8 cellular contexts compared by ENCODE assay signal in genomic region chr7:91082854-91083495, GRCh38.
DNase-seq lines count a peak whose midpoint lies in the region; ATAC-seq, FAIRE-seq and TF ChIP-seq lines count a peak whose summit lies in the region.

No MANE protein-coding gene starts in this region.

- H3K4me3 ChIP-seq in endothelial cell of umbilical vein (replicated peaks in 1 of 3; ENCODE audit: insufficient read depth in 1 of 3, low read depth in 1 of 3, low read length in 3 of 3) = no peak overlapping the region

- H3K27me3 ChIP-seq in endothelial cell of umbilical vein (ENCODE audit: control insufficient read depth in 2 of 2, insufficient read depth in 2 of 2, low read length in 2 of 2) = no peaks in the 10 kb centered on the region

- BruUV-seq in endothelial cell of umbilical vein (replicated peaks; lab: Mats Ljungman, UMichigan) = no TSS peak

- DNase-seq in AG08395 (ENCODE audit: low spot score) (peak; percentile 31), GM18507 (ENCODE audit: extremely low spot score, insufficient read length, low read depth) (no peak), NCI-H82 treated with DMSO at 0.1 percent for 48 hours (lab: John Stamatoyannopoulos, UW; ENCODE audit: unreplicated experiment) (peak; percentile 25), endothelial cell of umbilical vein (ENCODE audit: low read depth, low spot score) (peak; percentile 41), renal cortical epithelial cell (ENCODE audit: low read depth) (peak; percentile 59)

- TF ChIP-seq POLR2A in endothelial cell of umbilical vein (IDR thresholded peaks at IDR 0.05; ENCODE audit: low read depth, low read length) = no peak

- TF ChIP-seq CTCF in endothelial cell of umbilical vein (IDR thresholded peaks at IDR 0.05; ENCODE audit: extremely low read depth in 1 of 2, insufficient read depth in 1 of 2, low read depth in 1 of 2, low read length in 2 of 2) = peak; percentile 31 to 47

- H3K4me2 ChIP-seq in endothelial cell of umbilical vein (ENCODE audit: insufficient read depth, low read length) = no peak overlapping the region

- H3K79me2 ChIP-seq in endothelial cell of umbilical vein (ENCODE audit: control insufficient read depth, insufficient read depth, low read length) = no peaks in the 10 kb centered on the region

- ATAC-seq in GM19452 (IDR thresholded peaks at IDR 0.05; ENCODE audit: unreplicated experiment) (no peak), HG02938 (IDR thresholded peaks at IDR 0.05; ENCODE audit: unreplicated experiment) (no peak), HG03432 (IDR thresholded peaks at IDR 0.05; ENCODE audit: unreplicated experiment) (no peak)

- H3K9ac ChIP-seq in endothelial cell of umbilical vein (replicated peaks; ENCODE audit: extremely low read depth, insufficient read depth, low read length) = no peak overlapping the region

- no peaks in the 10 kb centered on the region for H3K4me1 ChIP-seq in endothelial cell of umbilical vein (ENCODE audit: control insufficient read depth, extremely low read depth, insufficient read depth, low read length)

- intact Hi-C loops in endothelial cell of umbilical vein (cut with micrococcal nuclease) = loop anchor here (1.0 to 10.0 kb wide), 5 partner anchors 342 to 964 kb away; partner anchors contain the start of gene MTERF1

- FAIRE-seq in GM18507 (lab: Jason Lieb, UNC) = peak; percentile 67
- no peak for FAIRE-seq in endothelial cell of umbilical vein (lab: Jason Lieb, UNC)

- POLR2A ChIA-PET in endothelial cell of umbilical vein (lab: Charles Lee) = no interaction called here

- H3K27ac ChIP-seq in endothelial cell of umbilical vein (ENCODE audit: insufficient read depth, low read depth, low read length) = no peak overlapping the region

- no peaks in the 10 kb centered on the region for H3K9me1 ChIP-seq in endothelial cell of umbilical vein (replicated peaks; ENCODE audit: control insufficient read depth, extremely low read depth, insufficient read depth, low read length)

- no peaks in the 10 kb centered on the region for H3K36me3 ChIP-seq in endothelial cell of umbilical vein (ENCODE audit: control insufficient read depth in 2 of 2, extremely low read depth in 1 of 2, insufficient read depth in 2 of 2, low read length in 2 of 2)

- H3K9me3 ChIP-seq in endothelial cell of umbilical vein (replicated peaks; ENCODE audit: control insufficient read depth, insufficient read depth, low read length) = no peaks in the 10 kb centered on the region

- no peak overlapping the region for H2AFZ ChIP-seq in endothelial cell of umbilical vein (ENCODE audit: low read depth, low read length)

- CTCF ChIA-PET in endothelial cell of umbilical vein (lab: Charles Lee) = interaction anchor here (0.6 to 2.7 kb wide), 28 partner anchors 9 to 1364 kb away, joined by 3 to 23 read pairs (median 4); partner anchors contain the start of genes GATAD1 and MTERF1

- dilution Hi-C loops in endothelial cell of umbilical vein (cut with MboI; ENCODE audit: extremely low pct_ligation_motif_present, low sequenced_read_pairs) = no loop called here

- no peaks in the 10 kb centered on the region for H4K20me1 ChIP-seq in endothelial cell of umbilical vein (replicated peaks; ENCODE audit: control insufficient read depth, extremely low read depth, insufficient read depth, low read length)

TF ChIP-seq in endothelial cell of umbilical vein, 7 proteins besides CTCF, POLR2A, EP300 and RAD21:
- TF ChIP-seq POLR2AphosphoS5 (IDR thresholded peaks at IDR 0.05; ENCODE audit: insufficient read depth, low read depth, low read length) (no peak), EZH2 (IDR thresholded peaks at IDR 0.05; ENCODE audit: borderline replicate concordance, low read depth, low read length, severe bottlenecking) (no peak), JUN (IDR thresholded peaks at IDR 0.05; ENCODE audit: borderline replicate concordance, insufficient read depth, insufficient read length, low read depth) (no peak), GATA2 (IDR thresholded peaks at IDR 0.05; ENCODE audit: insufficient read depth, insufficient read length, low read depth, low read length) (no peak), FOS (IDR thresholded peaks at IDR 0.05; ENCODE audit: borderline replicate concordance, insufficient read depth, low read length) (no peak), MYC (IDR thresholded peaks at IDR 0.05; ENCODE audit: low read depth, low read length) (no peak), MAX (IDR thresholded peaks at IDR 0.05; ENCODE audit: insufficient read depth, insufficient read length) (no peak)
